In the genomic region with DNA sequence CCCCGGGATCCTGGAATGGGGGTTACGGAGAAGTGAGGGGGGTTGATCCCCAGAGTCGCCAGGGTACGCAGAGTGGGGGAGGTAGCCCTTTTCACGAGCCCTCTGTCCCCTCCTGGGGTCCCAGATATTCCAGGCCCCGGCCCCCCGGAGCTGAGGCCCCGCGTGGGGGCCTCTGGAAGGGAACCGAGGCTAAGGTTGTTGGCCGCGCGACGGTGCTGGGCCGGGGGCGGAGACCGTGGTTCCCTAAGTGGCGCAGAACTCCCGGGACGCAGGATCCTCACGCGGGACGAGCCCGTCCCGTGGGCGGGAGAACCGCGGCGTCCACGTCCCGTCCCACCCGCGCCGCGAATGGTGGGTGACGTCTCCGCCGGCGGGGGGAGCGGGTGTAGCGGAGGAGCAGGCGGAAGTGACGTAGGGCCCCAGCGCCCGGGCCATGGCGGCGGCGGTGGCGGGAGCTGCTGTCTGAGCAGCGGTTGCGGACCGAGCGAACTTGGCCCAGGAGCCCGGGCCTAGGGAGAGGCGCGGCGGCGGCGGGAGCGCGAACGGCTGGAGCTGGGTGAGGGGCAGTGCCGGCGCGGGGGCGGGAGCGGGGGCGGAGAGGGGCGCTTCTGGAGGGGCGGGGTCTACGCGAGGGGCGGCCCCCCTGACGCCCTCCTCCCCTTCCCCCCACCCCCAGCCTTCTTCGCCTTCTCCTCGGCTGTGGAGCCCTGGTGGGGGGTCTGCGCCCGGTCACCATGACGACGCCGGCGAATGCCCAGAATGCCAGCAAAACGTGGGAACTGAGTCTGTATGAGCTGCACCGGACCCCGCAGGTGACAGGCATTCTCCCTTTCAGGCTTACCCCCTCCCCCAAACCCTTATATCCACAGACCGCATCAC, we compare ENCODE assay signal across 8 cellular contexts. TPM values are rescaled to one million over a fixed set of nuclear protein-coding genes. Genes with fewer than 3 reads are reported as not detected.
DNase-seq lines count a peak whose midpoint lies in the region; ATAC-seq, FAIRE-seq and TF ChIP-seq lines count a peak whose summit lies in the region.

A gene (plus strand): TSS at position 412 of the 879 bp plus-strand sequence. CDS start 323 bp downstream, at position 735.

- peak within 1 kb of the TSS; percentile 83 for H2BK120ac ChIP-seq in mesenchymal stem cell (ENCODE audit: low read depth, low read length)

- peaks cover 12 to 15% of the 10 kb centered on the region in 2 donors for H3K27me3 Mint-ChIP-seq in effector memory CD8-positive, alpha-beta T cell

- H3K18ac ChIP-seq in mesenchymal stem cell (ENCODE audit: low read depth in 1 of 2, low read length in 2 of 2): peak within 1 kb of the TSS; percentile 89 to 96

- peak within 1 kb of the TSS; percentile 89 to 95 for H3K4ac ChIP-seq in mesenchymal stem cell (ENCODE audit: low read depth in 1 of 2, low read length in 2 of 2)

- H3K14ac ChIP-seq in mesenchymal stem cell (ENCODE audit: low read length in 2 of 2): peak within 1 kb of the TSS in 1 of 2 experiments; percentile 85

- H3K27ac Mint-ChIP-seq in effector memory CD8-positive, alpha-beta T cell: peak within 1 kb of the TSS; percentile 96 to 97

- H3K9ac ChIP-seq in mesenchymal stem cell (ENCODE audit: low read length): peak within 1 kb of the TSS; percentile 100

- peak within 1 kb of the TSS in 1 of 2 experiments; percentile 21 for H2BK12ac ChIP-seq in mesenchymal stem cell (ENCODE audit: low read length in 2 of 2)

- H3K4me3 Mint-ChIP-seq in effector memory CD8-positive, alpha-beta T cell: peak within 1 kb of the TSS; percentile 83 to 93

- H3K79me1 ChIP-seq in mesenchymal stem cell (replicated peaks; ENCODE audit: low read length, poor library complexity, severe bottlenecking): peaks cover 14% of the 10 kb centered on the region

- peak within 1 kb of the TSS; percentile 71 for H3K27ac ChIP-seq in mesenchymal stem cell (ENCODE audit: low read length, poor library complexity, severe bottlenecking)

- no peaks in the 10 kb centered on the region for H3K27me3 ChIP-seq in mesenchymal stem cell (ENCODE audit: control insufficient read depth in 1 of 2, insufficient read depth in 1 of 2, low read length in 2 of 2)

- WGBS in mesenchymal stem cell: 1% methylated on average over 42 of the region's 86 CpGs

- peak; percentile 94 for TF ChIP-seq POLR2A in GM12892 (IDR thresholded peaks at IDR 0.05; ENCODE audit: low read depth, low read length)

- H2AK5ac ChIP-seq in mesenchymal stem cell (ENCODE audit: low read length, severe bottlenecking): peak within 1 kb of the TSS; percentile 56

- DNase-seq in GM12892 (ENCODE audit: insufficient read length) (peak; percentile 96), NOMO-1 treated with dmso at 0.1 percent for 144 hours (lab: John Stamatoyannopoulos, UW; ENCODE audit: unreplicated experiment) (peak; percentile 73), mesenchymal stem cell (peak; percentile 84)
- DNase-seq in activated CD8-positive, alpha-beta memory T cell treated with anti-CD3 and anti-CD28 coated beads for 48 hours (ENCODE audit: low read depth in 2 of 3, low spot score in 2 of 3): peak; percentile 67 to 72 (median 68)
- DNase-seq in effector memory CD8-positive, alpha-beta T cell: peak; percentile 80 to 85 (median 82)
- DNase-seq in stimulated activated CD8-positive, alpha-beta memory T cell treated with anti-CD3 and anti-CD28 coated beads, Interleukin-12 subunit alpha, Interleukin-12 subunit beta, amount 100 ng/mL, for 1 hour (ENCODE audit: low read depth): peak; percentile 77

- peaks cover 38% of the 10 kb centered on the region for H3K4me1 ChIP-seq in mesenchymal stem cell (ENCODE audit: control insufficient read depth, insufficient read depth, low read depth, low read length)

- peaks cover 28% of the 10 kb centered on the region for H3K36me3 Mint-ChIP-seq in effector memory CD8-positive, alpha-beta T cell (ENCODE audit: insufficient read depth)

- FAIRE-seq in GM12892 (lab: Jason Lieb, UNC): peak; percentile 91

- H3K4me3 ChIP-seq in mesenchymal stem cell (ENCODE audit: insufficient read depth in 1 of 2, low read depth in 1 of 2, low read length in 2 of 2): peak within 1 kb of the TSS; percentile 88 to 96

- H4K8ac ChIP-seq in mesenchymal stem cell (ENCODE audit: low read length): peak within 1 kb of the TSS; percentile 83

- H3K4me1 Mint-ChIP-seq in effector memory CD8-positive, alpha-beta T cell (ENCODE audit: low read depth in 2 of 2): peaks cover 42 to 44% of the 10 kb centered on the region in 2 donors

- peak within 1 kb of the TSS; percentile 89 for H3K4me2 ChIP-seq in mesenchymal stem cell (ENCODE audit: low read length, poor library complexity, severe bottlenecking)

- no peaks in the 10 kb centered on the region for H3K9me3 Mint-ChIP-seq in effector memory CD8-positive, alpha-beta T cell

- ATAC-seq in HG03139 (IDR thresholded peaks at IDR 0.05; ENCODE audit: unreplicated experiment): peak; percentile 44
- ATAC-seq in effector memory CD8-positive, alpha-beta T cell (replicated peaks): peak; percentile 72
- no peak for ATAC-seq in GM21576 (IDR thresholded peaks at IDR 0.05; ENCODE audit: unreplicated experiment)

- H2BK5ac ChIP-seq in mesenchymal stem cell (ENCODE audit: low read depth, low read length, poor library complexity, severe bottlenecking): peak within 1 kb of the TSS; percentile 12

- H2BK15ac ChIP-seq in mesenchymal stem cell (ENCODE audit: low read depth, poor library complexity, severe bottlenecking): peak within 1 kb of the TSS; percentile 83

- peaks cover 32 to 37% of the 10 kb centered on the region in 2 experiments for H3K36me3 ChIP-seq in mesenchymal stem cell (ENCODE audit: control insufficient read depth in 1 of 2, insufficient read depth in 2 of 2, low read depth in 1 of 2, low read length in 2 of 2)

- H3K9me3 ChIP-seq in mesenchymal stem cell (ENCODE audit: control insufficient read depth, low read length): no peaks in the 10 kb centered on the region

- H3K23ac ChIP-seq in mesenchymal stem cell (ENCODE audit: low read length in 2 of 2): peak within 1 kb of the TSS in 1 of 2 experiments; percentile 36

- H2AFZ ChIP-seq in mesenchymal stem cell (ENCODE audit: low read depth, low read length): peak within 1 kb of the TSS; percentile 73

- peak within 1 kb of the TSS; percentile 90 for H4K91ac ChIP-seq in mesenchymal stem cell (ENCODE audit: low read length)

RNA-seq across cellular contexts. Expression of the gene that starts here (rescaled TPM):
- polyA plus RNA-seq in GM12892 (2012; ENCODE audit: missing spikeins): 19.7 TPM
- polyA plus RNA-seq in mesenchymal stem cell (2013, experiment 1 of 2): 45.1 TPM
- 46.6 TPM for polyA plus RNA-seq in mesenchymal stem cell (2013, experiment 2 of 2)
